ENCODE assay signal across 10 cellular contexts in genomic region chr20:37407117-37407566, GRCh38.
DNase-seq lines count a peak whose midpoint lies in the region; ATAC-seq and TF ChIP-seq lines count a peak whose summit lies in the region.
"Had no signal": no experiment of that assay in that cellular context is flagged by ENCODE, and none has a peak within 500 bp of the region (broad histone marks: within the 10 kb centered on the region; RNA-seq: fewer than 3 reads in every experiment).

No MANE protein-coding gene starts in this region.

- WGBS in SK-N-SH (ENCODE audit: low lambda C conversion rate): 77% methylated on average over 4 of the region's 4 CpGs
- WGBS in esophagus muscularis mucosa: 45% methylated on average over 4 of the region's 4 CpGs
- no CpG with 5 or more reads among the region's 4 CpGs for WGBS in smooth muscle cell (ENCODE audit: low lambda C conversion rate)

- H3K79me2 ChIP-seq in SK-N-SH (ENCODE audit: insufficient read depth) (no peaks in the 10 kb centered on the region), smooth muscle cell (ENCODE audit: low read depth) (no peaks in the 10 kb centered on the region)

- intact Hi-C loops in activated naive CD4-positive, alpha-beta T cell treated with anti-CD3 and anti-CD28 coated beads for 36 hours (cut with micrococcal nuclease): loop anchor here (5.0 kb wide), 1 partner anchor 120 kb away; the partner anchor contains the start of gene BLCAP
- intact Hi-C loops in esophagus muscularis mucosa (cut with DNase I): loop anchor here (5.0 kb wide), 1 partner anchor 125 kb away; no protein-coding TSS in a partner anchor

- H2AFZ ChIP-seq in SK-N-SH (ENCODE audit: low read depth): no peak overlapping the region
- H2AFZ ChIP-seq in smooth muscle cell (ENCODE audit: low read depth): no peak overlapping the region

- H3F3A ChIP-seq in SK-N-SH (replicated peaks; ENCODE audit: insufficient read depth): peaks cover 16% of the 10 kb centered on the region
- H3F3A ChIP-seq in smooth muscle cell (ENCODE audit: low read depth): peaks cover 14% of the 10 kb centered on the region

- no peaks in the 10 kb centered on the region for H3K27me3 ChIP-seq in SK-N-SH (ENCODE audit: insufficient read depth)
- H3K27me3 ChIP-seq in esophagus muscularis mucosa: peaks cover 0 to 35% (median 3%) of the 10 kb centered on the region in 4 donors
- no peaks in the 10 kb centered on the region for H3K27me3 ChIP-seq in smooth muscle cell (ENCODE audit: low read depth)
- H3K27me3 ChIP-seq: BE2C had no signal

- no peak for DNase-seq in activated naive CD4-positive, alpha-beta T cell treated with anti-CD3 and anti-CD28 coated beads for 36 hours
- DNase-seq in activated naive CD4-positive, alpha-beta T cell treated with Interleukin-2 at 50 U/mL for 16 hours: no peak
- DNase-seq in SK-N-SH (no peak), esophagus muscularis mucosa (ENCODE audit: extremely low spot score) (no peak), smooth muscle cell (lab: John Stamatoyannopoulos, UW; ENCODE audit: unreplicated experiment) (no peak)
- no peak for DNase-seq in stimulated activated CD4-positive, alpha-beta T cell treated with anti-CD3 and anti-CD28 coated beads, Interleukin-12 subunit alpha, Interleukin-12 subunit beta, amount 100 ng/mL, for 4 hours
- DNase-seq in NK-92 treated with Interleukin-12 subunit alpha and Interleukin-12 subunit beta, amount 100 ng/mL, for 24 hours (lab: John Stamatoyannopoulos, UW): no peak
- DNase-seq: GOT3 had no signal

- no peaks in the 10 kb centered on the region for H3K36me3 Mint-ChIP-seq in activated naive CD4-positive, alpha-beta T cell treated with anti-CD3 and anti-CD28 coated beads for 36 hours (ENCODE audit: low read depth)

- H3K9me3 Mint-ChIP-seq in activated naive CD4-positive, alpha-beta T cell treated with anti-CD3 and anti-CD28 coated beads for 36 hours: no peaks in the 10 kb centered on the region

- H4K20me1 ChIP-seq in SK-N-SH (ENCODE audit: insufficient read depth) (no peaks in the 10 kb centered on the region), smooth muscle cell (ENCODE audit: low read depth) (no peaks in the 10 kb centered on the region)

- POLR2A ChIA-PET in SK-N-SH (lab: Yijun Ruan, JAX): no interaction called here

- H3K4me1 ChIP-seq in SK-N-SH (ENCODE audit: control insufficient read depth in 1 of 2, insufficient read depth in 2 of 2, low read depth in 1 of 2, low read length in 1 of 2) (peaks cover 0 to 46% of the 10 kb centered on the region in 2 experiments; a peak in 1 of 4 replicates), esophagus muscularis mucosa (peaks cover 3 to 40% (median 38%) of the 10 kb centered on the region in 4 donors), smooth muscle cell (ENCODE audit: low read depth) (peaks cover 33% of the 10 kb centered on the region)

- TF ChIP-seq RAD21 in SK-N-SH (IDR thresholded peaks at IDR 0.05; ENCODE audit: low read length): no peak

- H3K36me3 ChIP-seq in SK-N-SH (replicated peaks in 1 of 2; ENCODE audit: control insufficient read depth in 1 of 2, insufficient read depth in 2 of 2, low read length in 1 of 2): peaks cover 0 to 11% of the 10 kb centered on the region in 2 experiments
- H3K36me3 ChIP-seq in esophagus muscularis mucosa: peaks cover 0 to 23% (median 20%) of the 10 kb centered on the region in 4 donors
- H3K36me3 ChIP-seq in smooth muscle cell (ENCODE audit: low read depth): no peaks in the 10 kb centered on the region
- H3K36me3 ChIP-seq: BE2C had no signal

- peaks cover 20% of the 10 kb centered on the region for H3K27me3 Mint-ChIP-seq in activated naive CD4-positive, alpha-beta T cell treated with anti-CD3 and anti-CD28 coated beads for 36 hours (ENCODE audit: low read depth)

- no peak for TF ChIP-seq POLR2A in esophagus muscularis mucosa (IDR thresholded peaks at IDR 0.05; ENCODE audit: low read depth)

- TF ChIP-seq EP300 in SK-N-SH (IDR thresholded peaks at IDR 0.05; ENCODE audit: borderline replicate concordance in 1 of 2, low read depth in 1 of 2, low read length in 1 of 2) (no peak), esophagus muscularis mucosa (IDR thresholded peaks at IDR 0.05) (no peak)

- H3K27ac ChIP-seq in SK-N-SH (ENCODE audit: low read depth in 2 of 2, low read length in 1 of 2): peak overlapping the region in 1 of 2 experiments; percentile 85; a peak in 2 of 4 replicates
- H3K27ac ChIP-seq in esophagus muscularis mucosa (replicated peaks in 1 of 4): no peak overlapping the region
- peak overlapping the region; percentile 40 for H3K27ac ChIP-seq in smooth muscle cell (ENCODE audit: low read depth)

- no peaks in the 10 kb centered on the region for H3K9me3 ChIP-seq in SK-N-SH
- H3K9me3 ChIP-seq in esophagus muscularis mucosa: no peaks in the 10 kb centered on the region
- no peaks in the 10 kb centered on the region for H3K9me3 ChIP-seq in smooth muscle cell (replicated peaks; ENCODE audit: low read depth)
- H3K9me3 ChIP-seq: BE2C had no signal

- CTCF ChIA-PET in activated naive CD4-positive, alpha-beta T cell treated with anti-CD3 and anti-CD28 coated beads for 36 hours (lab: Charles Lee): no interaction called here
- CTCF ChIA-PET in SK-N-SH (lab: Yijun Ruan, JAX): interaction anchor here (1.3 kb wide), 1 partner anchor 212 kb away, joined by 3 read pairs; no protein-coding TSS in a partner anchor

- H3K4me2 ChIP-seq in SK-N-SH (peak overlapping the region; percentile 85), smooth muscle cell (peak overlapping the region; percentile 97)

- H3K27ac Mint-ChIP-seq in activated naive CD4-positive, alpha-beta T cell treated with anti-CD3 and anti-CD28 coated beads for 36 hours: no peak overlapping the region

- no peak overlapping the region for H3K4me3 ChIP-seq in SK-N-SH (ENCODE audit: low read depth in 2 of 2, low read length in 1 of 2)
- H3K4me3 ChIP-seq in esophagus muscularis mucosa: peak overlapping the region; percentile 37 to 52 (median 46)
- H3K4me3 ChIP-seq in smooth muscle cell: no peak overlapping the region

- H3K4me1 Mint-ChIP-seq in activated naive CD4-positive, alpha-beta T cell treated with anti-CD3 and anti-CD28 coated beads for 36 hours (ENCODE audit: low read depth): peaks cover 12% of the 10 kb centered on the region

- H3K4me3 Mint-ChIP-seq in activated naive CD4-positive, alpha-beta T cell treated with anti-CD3 and anti-CD28 coated beads for 36 hours: peak overlapping the region; percentile 42

- no peaks in the 10 kb centered on the region for H3K9me2 ChIP-seq in SK-N-SH

- ATAC-seq in GM21619 (IDR thresholded peaks at IDR 0.05; ENCODE audit: unreplicated experiment): no peak

- H3K9ac ChIP-seq in SK-N-SH (peak overlapping the region; percentile 34; the same call in 1 of the 2 replicates), smooth muscle cell (ENCODE audit: low read depth) (no peak overlapping the region)

- TF ChIP-seq CTCF in SK-N-SH (IDR thresholded peaks at IDR 0.05) (no peak), esophagus muscularis mucosa (IDR thresholded peaks at IDR 0.05) (no peak), smooth muscle cell (IDR thresholded peaks at IDR 0.05; ENCODE audit: borderline replicate concordance, insufficient read depth, poor library complexity, severe bottlenecking) (no peak)

TF ChIP-seq in SK-N-SH, 30 proteins besides CTCF, POLR2A, EP300 and RAD21:
- TF ChIP-seq ELF1 (IDR thresholded peaks at IDR 0.05): no peak
- TF ChIP-seq NFIC (IDR thresholded peaks at IDR 0.05; ENCODE audit: borderline replicate concordance): no peak

Comparison
In these comparisons a context has a peak if more than half of its experiments do, and no peak if none do; other contexts are left out.
1. H3K4me3 ChIP-seq: peak in esophagus muscularis mucosa (4 of 4); none in SK-N-SH (0 of 2) and smooth muscle cell (single experiment).